Comparison of ENCODE assay signal across 15 cellular contexts in genomic region chr5:143913008-143913752, GRCh38.
A peak's percentile ranks its signal among the peaks of the same experiment; 100 is the strongest.
DNase-seq lines count a peak whose midpoint lies in the region; ATAC-seq, FAIRE-seq and TF ChIP-seq lines count a peak whose summit lies in the region.
"Had no signal": no experiment of that assay in that cellular context is flagged by ENCODE, and none has a peak within 500 bp of the region (broad histone marks: within the 10 kb centered on the region; RNA-seq: fewer than 3 reads in every experiment).

No MANE protein-coding gene starts in this region.

- no peaks in the 10 kb centered on the region for H3K36me3 ChIP-seq in adipocyte (ENCODE audit: control insufficient read depth, insufficient read depth, low read length, severe bottlenecking)
- H3K36me3 ChIP-seq: esophagus squamous epithelium, tibial nerve had no signal

- peak overlapping the region; percentile 78 for H3K27ac Mint-ChIP-seq in HFFc6
- H3K27ac Mint-ChIP-seq: activated CD4-positive, alpha-beta memory T cell treated with anti-CD3 and anti-CD28 coated beads, Interleukin-2, amount 10 ng/mL, durations not matched to agents 7 days and 5 days; B cell had no signal

- H3K4me3 ChIP-seq in adipocyte (ENCODE audit: low read length), result no peak overlapping the region
- H3K4me3 ChIP-seq: esophagus squamous epithelium, tibial nerve had no signal

- H3K4me1 Mint-ChIP-seq in HFFc6 (ENCODE audit: low read depth), result peaks cover 63% of the 10 kb centered on the region
- H3K4me1 Mint-ChIP-seq: activated CD4-positive, alpha-beta memory T cell treated with anti-CD3 and anti-CD28 coated beads, Interleukin-2, amount 10 ng/mL, durations not matched to agents 7 days and 5 days; B cell had no signal

- H3K27me3 ChIP-seq in adipocyte (replicated peaks; ENCODE audit: control insufficient read depth, insufficient read depth, low read length), result no peaks in the 10 kb centered on the region
- no peaks in the 10 kb centered on the region for H3K27me3 ChIP-seq in foreskin keratinocyte
- H3K27me3 ChIP-seq: esophagus squamous epithelium, tibial nerve had no signal

- H3K27ac ChIP-seq in foreskin keratinocyte, result no peak overlapping the region
- H3K27ac ChIP-seq: esophagus squamous epithelium, parathyroid adenoma, tibial nerve had no signal

- peaks cover 17% of the 10 kb centered on the region for H3K4me1 ChIP-seq in adipocyte (ENCODE audit: control insufficient read depth, insufficient read depth, low read length)
- H3K4me1 ChIP-seq in foreskin keratinocyte, result peaks cover 4% of the 10 kb centered on the region
- H3K4me1 ChIP-seq: esophagus squamous epithelium, parathyroid adenoma had no signal

- H3K4me3 Mint-ChIP-seq in HFFc6, result peak overlapping the region; percentile 55
- H3K4me3 Mint-ChIP-seq: activated CD4-positive, alpha-beta memory T cell treated with anti-CD3 and anti-CD28 coated beads, Interleukin-2, amount 10 ng/mL, durations not matched to agents 7 days and 5 days; B cell had no signal

- TF ChIP-seq CTCF in HFFc6 (IDR thresholded peaks at IDR 0.05) (no peak), foreskin keratinocyte (conservative IDR thresholded peaks at IDR 0.05) (no peak)

- no peak overlapping the region for H3K9ac ChIP-seq in adipocyte (ENCODE audit: low read length)
- H3K9ac ChIP-seq: parathyroid adenoma had no signal

- peaks cover 5% of the 10 kb centered on the region; the same call in 1 of the 2 replicates for H3K9me3 Mint-ChIP-seq in HFFc6
- H3K9me3 Mint-ChIP-seq: activated CD4-positive, alpha-beta memory T cell treated with anti-CD3 and anti-CD28 coated beads, Interleukin-2, amount 10 ng/mL, durations not matched to agents 7 days and 5 days had no signal

- DNase-seq in HFFc6, result peak; percentile 90
- peak; percentile 62 for DNase-seq in adipocyte (ENCODE audit: low read depth)
- peak; percentile 84 to 91 for DNase-seq in foreskin keratinocyte
- DNase-seq in Kasumi-1 (lab: John Stamatoyannopoulos, UW), result no peak
- DNase-seq in GOT3 (lab: John Stamatoyannopoulos, UW), result no peak
- DNase-seq: activated CD4-positive, alpha-beta memory T cell treated with anti-CD3 and anti-CD28 coated beads, Interleukin-2, amount 10 ng/mL, durations not matched to agents 7 days and 5 days; esophagus squamous epithelium; NCI-H2227 treated with DMSO at 0.1 percent for 48 hours; T-helper 2 cell had no signal

- peak; percentile 100 for ATAC-seq in foreskin keratinocyte
- no peak for ATAC-seq in GM18520 (IDR thresholded peaks at IDR 0.05; ENCODE audit: unreplicated experiment)
- ATAC-seq in HG02610 (IDR thresholded peaks at IDR 0.05; ENCODE audit: unreplicated experiment), result no peak

- FAIRE-seq in A204.1 (lab: Jason Lieb, UNC), result peak; percentile 30

- peaks cover 13% of the 10 kb centered on the region for H3K36me3 Mint-ChIP-seq in HFFc6 (ENCODE audit: low read depth)

- no peaks in the 10 kb centered on the region for H3K27me3 Mint-ChIP-seq in HFFc6 (ENCODE audit: insufficient read depth)

- H3K9me3 ChIP-seq in adipocyte (ENCODE audit: control insufficient read depth, low read length), result no peaks in the 10 kb centered on the region
- H3K9me3 ChIP-seq: esophagus squamous epithelium, tibial nerve had no signal

Comparison
In these comparisons a context has a peak if more than half of its experiments do, and no peak if none do; other contexts are left out.
1. DNase-seq: peak in HFFc6 (single experiment), adipocyte (single experiment) and foreskin keratinocyte (2 of 2); none in Kasumi-1 (0 of 2) and GOT3 (single experiment).